Comparison of ENCODE assay signal across 8 cellular contexts in genomic region chr17:46818929-46819859, GRCh38. TPM values are rescaled to one million over a fixed set of nuclear protein-coding genes. Genes with fewer than 3 reads are reported as not detected.
A peak's percentile ranks its signal among the peaks of the same experiment; 100 is the strongest.
DNase-seq lines count a peak whose midpoint lies in the region; ATAC-seq and TF ChIP-seq lines count a peak whose summit lies in the region.

No MANE protein-coding gene starts in this region.

- H2AK5ac ChIP-seq in IMR-90 (ENCODE audit: low read depth, low read length), result no peak overlapping the region

- no peak overlapping the region for H2AK9ac ChIP-seq in IMR-90 (replicated peaks; ENCODE audit: low read depth, low read length, poor library complexity)

- ATAC-seq in IMR-90 (ENCODE audit: low read depth), result peak; percentile 18
- peak in 1 of 3 donors; percentile 37 for ATAC-seq in natural killer cell
- ATAC-seq in GM21825 (IDR thresholded peaks at IDR 0.05; ENCODE audit: unreplicated experiment), result no peak

- H3K14ac ChIP-seq in IMR-90 (replicated peaks; ENCODE audit: low read depth, low read length), result no peak overlapping the region

- BruUV-seq in IMR-90 (replicated peaks; lab: Mats Ljungman, UMichigan), result no TSS peak

- H2BK5ac ChIP-seq in IMR-90 (ENCODE audit: low read depth, low read length, poor library complexity, severe bottlenecking), result no peak overlapping the region

- CTCF ChIA-PET in IMR-90 (lab: Yijun Ruan, JAX), result no interaction called here

- no peak overlapping the region for H2BK20ac ChIP-seq in IMR-90 (ENCODE audit: low read depth, low read length)

- H3K4ac ChIP-seq in IMR-90 (ENCODE audit: low read depth, low read length), result no peak overlapping the region

- H4K8ac ChIP-seq in IMR-90 (ENCODE audit: low read depth in 2 of 2, low read length in 2 of 2), result no peak overlapping the region

- H3K27ac ChIP-seq in BLaER1, result no peak overlapping the region
- H3K27ac ChIP-seq in IMR-90 (ENCODE audit: insufficient read depth, low read length), result no peak overlapping the region
- no peak overlapping the region for H3K27ac ChIP-seq in duodenal mucosa (ENCODE audit: low read depth, low read length)

- dilution Hi-C loops in IMR-90 (cut with HindIII; ENCODE audit: low sequenced_read_pairs, unreplicated experiment), result no loop called here

- H3K9me3 ChIP-seq in BLaER1 (no peaks in the 10 kb centered on the region), IMR-90 (ENCODE audit: control insufficient read depth, insufficient read depth, low read length) (no peaks in the 10 kb centered on the region; the same call in 1 of the 2 replicates), duodenal mucosa (ENCODE audit: control insufficient read depth in 1 of 2, low read length in 2 of 2) (no peaks in the 10 kb centered on the region)

- peaks cover 0 to 24% of the 10 kb centered on the region in 2 donors for H3K4me1 Mint-ChIP-seq in natural killer cell

- no peaks in the 10 kb centered on the region for H3K36me3 Mint-ChIP-seq in natural killer cell

- no peak overlapping the region for H3K27ac Mint-ChIP-seq in natural killer cell

- H2AFZ ChIP-seq in IMR-90 (replicated peaks; ENCODE audit: low read length, poor library complexity), result peak overlapping the region; percentile 67

- H3K9ac ChIP-seq in BLaER1 (no peak overlapping the region), IMR-90 (ENCODE audit: low read depth, low read length) (no peak overlapping the region), duodenal mucosa (ENCODE audit: low read depth in 1 of 2, low read length in 2 of 2) (no peak overlapping the region)

- H3K36me3 ChIP-seq in BLaER1, result no peaks in the 10 kb centered on the region
- no peaks in the 10 kb centered on the region; the same call in 1 of the 2 replicates for H3K36me3 ChIP-seq in IMR-90 (ENCODE audit: control insufficient read depth, insufficient read depth, low read length)
- H3K36me3 ChIP-seq in duodenal mucosa (ENCODE audit: control insufficient read depth in 1 of 2, insufficient read depth in 2 of 2, low read length in 2 of 2), result no peaks in the 10 kb centered on the region

- TF ChIP-seq RAD21 in IMR-90 (IDR thresholded peaks at IDR 0.05; ENCODE audit: low read length), result no peak

- no peaks in the 10 kb centered on the region for H3K9me1 ChIP-seq in IMR-90 (ENCODE audit: insufficient read depth, low read length)

- peaks cover 85% of the 10 kb centered on the region for H3K27me3 ChIP-seq in BLaER1
- H3K27me3 ChIP-seq in IMR-90 (ENCODE audit: control insufficient read depth, insufficient read depth, low read length), result peaks cover 92% of the 10 kb centered on the region
- peaks cover 77 to 80% of the 10 kb centered on the region in 2 donors for H3K27me3 ChIP-seq in duodenal mucosa (ENCODE audit: control insufficient read depth in 1 of 2, insufficient read depth in 2 of 2, low read length in 2 of 2)

- H3K9me3 Mint-ChIP-seq in natural killer cell, result no peaks in the 10 kb centered on the region

- no peak overlapping the region for H3K18ac ChIP-seq in IMR-90 (ENCODE audit: low read depth, low read length)

- DNase-seq in IMR-90, result no peak
- DNase-seq in natural killer cell, result peak; percentile 24
- no peak for DNase-seq in D341Med (ENCODE audit: low spot score)
- DNase-seq in DMS79 treated with DMSO at 0.1 percent for 48 hours (lab: John Stamatoyannopoulos, UW), result no peak
- no peak for DNase-seq in activated CD4-positive, alpha-beta T cell treated with anti-CD3 and anti-CD28 coated beads, Interleukin-2, amount 50 U/mL, for 1 hour

- H2BK120ac ChIP-seq in IMR-90 (ENCODE audit: low read depth, low read length), result no peak overlapping the region

- H4K20me1 ChIP-seq in BLaER1 (peaks cover 49% of the 10 kb centered on the region), IMR-90 (ENCODE audit: insufficient read depth, low read length) (no peaks in the 10 kb centered on the region; the same call in 1 of the 2 replicates)

- intact Hi-C loops in IMR-90 (cut with micrococcal nuclease), result loop anchor here (5.0 kb wide), 1 partner anchor 47 kb away; no protein-coding TSS in a partner anchor
- intact Hi-C loops in natural killer cell (cut with micrococcal nuclease), result no loop called here

- peaks cover 12% of the 10 kb centered on the region for H3K4me1 ChIP-seq in BLaER1
- peaks cover 2% of the 10 kb centered on the region; the same call in 1 of the 2 replicates for H3K4me1 ChIP-seq in IMR-90 (ENCODE audit: control insufficient read depth, insufficient read depth, low read length)
- peaks cover 9 to 16% of the 10 kb centered on the region in 2 donors for H3K4me1 ChIP-seq in duodenal mucosa (ENCODE audit: control insufficient read depth in 1 of 2, insufficient read depth in 2 of 2, low read length in 2 of 2)

- in situ Hi-C loops in IMR-90 (cut with MboI; ENCODE audit: low sequenced_read_pairs), result no loop called here

- POLR2A ChIA-PET in IMR-90 (lab: Charles Lee; ENCODE audit: unreplicated experiment), result no interaction called here

- no peak overlapping the region for H3K23ac ChIP-seq in IMR-90 (ENCODE audit: low read depth, low read length)

- no peak for TF ChIP-seq CTCF in IMR-90 (conservative IDR thresholded peaks at IDR 0.05; ENCODE audit: low read depth, low read length)
- TF ChIP-seq CTCF in natural killer cell (IDR thresholded peaks at IDR 0.05), result no peak

- peak overlapping the region; percentile 57 for H3K4me2 ChIP-seq in BLaER1
- H3K4me2 ChIP-seq in IMR-90 (ENCODE audit: low read depth, low read length), result peak overlapping the region; percentile 45; the same call in 1 of the 2 replicates

- peak overlapping the region; percentile 75 for H3K4me3 Mint-ChIP-seq in natural killer cell

- no peak overlapping the region for H4K5ac ChIP-seq in IMR-90 (ENCODE audit: low read depth, low read length)

- H3K79me1 ChIP-seq in IMR-90 (ENCODE audit: low read depth in 1 of 2, low read length in 2 of 2), result no peaks in the 10 kb centered on the region

- H3K56ac ChIP-seq in IMR-90 (ENCODE audit: extremely low read depth, insufficient read depth, low read length), result no peak overlapping the region

- H4K91ac ChIP-seq in IMR-90 (ENCODE audit: insufficient read depth, low read depth, low read length), result no peak overlapping the region

- no peak overlapping the region for H2BK15ac ChIP-seq in IMR-90 (ENCODE audit: low read depth, low read length)

- 5% methylated on average over 27 of the region's 72 CpGs; no CpG with 5 or more reads in 1 of the 2 experiments for WGBS in IMR-90 (ENCODE audit: extremely low coverage in 2 of 2, insufficient read length in 1 of 2), 2 experiments

- TF ChIP-seq POLR2A in IMR-90 (IDR thresholded peaks at IDR 0.05; ENCODE audit: low read depth, low read length), result no peak

- H3K4me3 ChIP-seq in BLaER1, result peak overlapping the region; percentile 54
- H3K4me3 ChIP-seq in IMR-90 (ENCODE audit: insufficient read depth, low read depth, low read length), result no peak overlapping the region; the same call in 1 of the 2 replicates
- H3K4me3 ChIP-seq in duodenal mucosa (ENCODE audit: low read depth in 1 of 2, low read length in 2 of 2), result peak overlapping the region; percentile 54 to 61

- H3K27me3 Mint-ChIP-seq in natural killer cell (ENCODE audit: low read depth in 2 of 2), result peaks cover 54 to 61% of the 10 kb centered on the region in 2 donors

TF ChIP-seq in IMR-90, 13 proteins besides CTCF, POLR2A, EP300 and RAD21:
- TF ChIP-seq BHLHE40 (IDR thresholded peaks at IDR 0.05; ENCODE audit: low read depth, low read length), result peak; percentile 21; the same call in 1 of the 2 replicates
- no peak for TF ChIP-seq ELK1 (IDR thresholded peaks at IDR 0.05; ENCODE audit: borderline replicate concordance, low read depth, low read length)
- TF ChIP-seq CEBPB (IDR thresholded peaks at IDR 0.05; ENCODE audit: low read depth, low read length), result no peak
- no peak for TF ChIP-seq FOS (IDR thresholded peaks at IDR 0.05; ENCODE audit: low read depth, low read length)
- no peak for TF ChIP-seq SMC3 (IDR thresholded peaks at IDR 0.05; ENCODE audit: low read depth, low read length)
- TF ChIP-seq MAFK (IDR thresholded peaks at IDR 0.05; ENCODE audit: low read depth, low read length), result no peak

RNA-seq across cellular contexts. Expression of gene WNT3, which starts 0.7 kb away (rescaled TPM):
- total RNA-seq in IMR-90 (2012; rRNA removed) (0.56 and 0.72 TPM in 2 replicates), natural killer cell (1 to 10 TPM in 1 of 3 donors, under 1 TPM in 2; 0.07 to 1.4 (median 0.30) TPM)
- polyA plus RNA-seq in IMR-90 (2012; rRNA removed), result 0.99 and 1.0 TPM in 2 replicates
- polyA plus RNA-seq in IMR-90 (2012; cell fraction: cytosol; rRNA removed), result 0.58 and 0.71 TPM in 2 replicates
- polyA plus RNA-seq in IMR-90 (2012; cell fraction: nucleus; rRNA removed; ENCODE audit: low replicate concordance), result 3.1 and 4.9 TPM in 2 replicates

RNA-seq across cellular contexts. Expression of gene WNT9B, which starts 32.2 kb away (rescaled TPM):
- total RNA-seq in IMR-90 (2012; rRNA removed) (not detected in 2 replicates), natural killer cell (not detected)
- polyA plus RNA-seq in IMR-90 (2012; rRNA removed), result not detected in 2 replicates
- not detected in 2 replicates for polyA plus RNA-seq in IMR-90 (2012; cell fraction: cytosol; rRNA removed)
- polyA plus RNA-seq in IMR-90 (2012; cell fraction: nucleus; rRNA removed; ENCODE audit: low replicate concordance), result not detected in 2 replicates
